In genomic region chr16:21521390-21522143, GRCh38 we compare ENCODE assay signal across 8 cellular contexts.
DNase-seq lines count a peak whose midpoint lies in the region; TF ChIP-seq lines count a peak whose summit lies in the region.
"Not testable (repeated sequence)": the region's sequence is repeated elsewhere in the genome, so short reads cannot be mapped to it uniquely, and the experiment has no call there.

No MANE protein-coding gene starts in this region.

- not testable (repeated sequence) for H2AK5ac ChIP-seq in mesenchymal stem cell (ENCODE audit: low read length, severe bottlenecking)

- not testable (repeated sequence) for H3K27me3 ChIP-seq in left ventricle myocardium inferior (ENCODE audit: low read depth)
- peaks cover 0 to 17% of the 10 kb centered on the region in 2 experiments for H3K27me3 ChIP-seq in mesenchymal stem cell (ENCODE audit: control insufficient read depth in 1 of 2, insufficient read depth in 1 of 2, low read length in 2 of 2)

- not testable (repeated sequence) for H3K23ac ChIP-seq in mesenchymal stem cell (ENCODE audit: low read length in 2 of 2)

- not testable (repeated sequence) for H3K9me3 ChIP-seq in left ventricle myocardium inferior (replicated peaks); mesenchymal stem cell (ENCODE audit: control insufficient read depth, low read length)

- in situ Hi-C loops in G401 (cut with HindIII; ENCODE audit: low sequenced_read_pairs), result not testable (repeated sequence)

- not testable (repeated sequence) for TF ChIP-seq CTCF in cardiac fibroblast (IDR thresholded peaks at IDR 0.05; ENCODE audit: low read depth, low read length); left ventricle myocardium inferior (IDR thresholded peaks at IDR 0.05; ENCODE audit: borderline replicate concordance)

- peak overlapping the region; percentile 62 for H4K8ac ChIP-seq in mesenchymal stem cell (ENCODE audit: low read length)

- peak overlapping the region; percentile 37 to 74 for H3K18ac ChIP-seq in mesenchymal stem cell (ENCODE audit: low read depth in 1 of 2, low read length in 2 of 2)

- peak overlapping the region; percentile 83 for H2BK5ac ChIP-seq in mesenchymal stem cell (ENCODE audit: low read depth, low read length, poor library complexity, severe bottlenecking)

- peak overlapping the region; percentile 62 for H2BK15ac ChIP-seq in mesenchymal stem cell (ENCODE audit: low read depth, poor library complexity, severe bottlenecking)

- H3K79me1 ChIP-seq in mesenchymal stem cell (replicated peaks; ENCODE audit: low read length, poor library complexity, severe bottlenecking), result not testable (repeated sequence)

- not testable (repeated sequence) for H3K4me3 ChIP-seq in cardiac fibroblast (replicated peaks in 1 of 2; ENCODE audit: low read depth in 2 of 2, low read length in 2 of 2)
- peak overlapping the region; percentile 15 for H3K4me3 ChIP-seq in left ventricle myocardium inferior
- peak overlapping the region in 1 of 2 experiments; percentile 26 for H3K4me3 ChIP-seq in mesenchymal stem cell (ENCODE audit: insufficient read depth in 1 of 2, low read depth in 1 of 2, low read length in 2 of 2)

- H3K4me1 ChIP-seq in left ventricle myocardium inferior, result peaks cover 45% of the 10 kb centered on the region
- H3K4me1 ChIP-seq in mesenchymal stem cell (ENCODE audit: control insufficient read depth, insufficient read depth, low read depth, low read length), result not testable (repeated sequence)

- DNase-seq in A172 (ENCODE audit: low spot score) (peak; percentile 68), G401 (ENCODE audit: low spot score) (peak; percentile 41), NCI-H146 (lab: John Stamatoyannopoulos, UW) (peak; percentile 87), T1000 (lab: John Stamatoyannopoulos, UW) (peak; percentile 66), cardiac fibroblast (ENCODE audit: low read depth in 2 of 2) (peak; percentile 52 to 56), mesenchymal stem cell (peak; percentile 60), retina (peak; percentile 86)
- DNase-seq in left ventricle myocardium inferior, result not testable (repeated sequence)

- peak overlapping the region; percentile 26 for H3K4me2 ChIP-seq in mesenchymal stem cell (ENCODE audit: low read length, poor library complexity, severe bottlenecking)

- 1% methylated on average over 24 of the region's 24 CpGs for WGBS in mesenchymal stem cell

- peak overlapping the region; percentile 85 for H2AFZ ChIP-seq in mesenchymal stem cell (ENCODE audit: low read depth, low read length)

- H3K4ac ChIP-seq in mesenchymal stem cell (ENCODE audit: low read depth in 1 of 2, low read length in 2 of 2), result peak overlapping the region in 1 of 2 experiments; percentile 76

- peak overlapping the region in 1 of 2 experiments; percentile 60 for H2BK12ac ChIP-seq in mesenchymal stem cell (ENCODE audit: low read length in 2 of 2)

- H2BK120ac ChIP-seq in mesenchymal stem cell (ENCODE audit: low read depth, low read length), result not testable (repeated sequence)

- not testable (repeated sequence) for H3K36me3 ChIP-seq in left ventricle myocardium inferior; mesenchymal stem cell (ENCODE audit: control insufficient read depth in 1 of 2, insufficient read depth in 2 of 2, low read depth in 1 of 2, low read length in 2 of 2)

- H4K91ac ChIP-seq in mesenchymal stem cell (ENCODE audit: low read length), result peak overlapping the region; percentile 88

- peak overlapping the region; percentile 48 for H3K9ac ChIP-seq in mesenchymal stem cell (ENCODE audit: low read length)

- H3K14ac ChIP-seq in mesenchymal stem cell (ENCODE audit: low read length in 2 of 2), result not testable (repeated sequence)

- intact Hi-C loops in left ventricle myocardium inferior (cut with micrococcal nuclease), result not testable (repeated sequence)

- peak overlapping the region; percentile 93 for H3K27ac ChIP-seq in left ventricle myocardium inferior (replicated peaks)
- peak overlapping the region; percentile 94 for H3K27ac ChIP-seq in mesenchymal stem cell (ENCODE audit: low read length, poor library complexity, severe bottlenecking)
